In the genomic region with DNA sequence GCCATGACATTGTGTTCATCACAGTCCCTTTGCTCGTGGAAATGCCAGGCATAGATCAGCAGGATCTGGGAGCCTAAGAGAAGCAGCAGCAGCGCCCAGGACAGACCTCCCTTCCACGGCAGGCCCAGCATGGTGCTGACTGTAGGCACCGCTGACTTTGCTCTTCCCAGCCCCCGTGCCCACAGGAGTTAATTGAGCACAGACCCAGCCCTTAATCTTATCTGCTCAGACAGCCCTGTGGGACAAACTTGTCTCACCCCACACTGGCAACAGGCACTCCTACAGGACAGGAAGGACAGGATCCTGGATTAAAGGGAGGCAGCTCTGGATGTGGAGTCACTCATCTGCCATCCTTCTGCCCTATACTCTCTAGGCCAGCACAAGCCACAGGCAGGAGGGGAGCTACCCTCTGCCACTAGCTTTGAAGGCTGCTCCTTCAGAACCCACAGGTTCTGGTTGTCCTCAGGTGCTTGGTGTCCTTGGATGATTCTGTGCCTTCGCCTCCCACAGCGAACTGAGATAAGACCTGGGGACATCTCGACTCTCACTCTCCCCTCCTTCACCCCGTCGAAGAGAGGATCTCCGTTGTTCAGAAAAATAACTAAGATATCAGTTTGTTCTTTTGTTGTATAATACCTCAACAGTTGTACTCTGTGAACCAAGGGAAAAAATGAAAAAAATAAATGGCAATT, we compare ENCODE assay signal across 1 cellular context.
TF ChIP-seq lines count a peak whose summit lies in the region.

A gene with protein sequence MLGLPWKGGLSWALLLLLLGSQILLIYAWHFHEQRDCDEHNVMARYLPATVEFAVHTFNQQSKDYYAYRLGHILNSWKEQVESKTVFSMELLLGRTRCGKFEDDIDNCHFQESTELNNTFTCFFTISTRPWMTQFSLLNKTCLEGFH (minus strand): TSS at position 165 of the 692 bp plus-strand sequence. CDS start 34 bp downstream, at position 131.

TF ChIP-seq in IMR-90, 13 proteins besides CTCF, POLR2A, EP300 and RAD21:
- TF ChIP-seq, protein P1, sequence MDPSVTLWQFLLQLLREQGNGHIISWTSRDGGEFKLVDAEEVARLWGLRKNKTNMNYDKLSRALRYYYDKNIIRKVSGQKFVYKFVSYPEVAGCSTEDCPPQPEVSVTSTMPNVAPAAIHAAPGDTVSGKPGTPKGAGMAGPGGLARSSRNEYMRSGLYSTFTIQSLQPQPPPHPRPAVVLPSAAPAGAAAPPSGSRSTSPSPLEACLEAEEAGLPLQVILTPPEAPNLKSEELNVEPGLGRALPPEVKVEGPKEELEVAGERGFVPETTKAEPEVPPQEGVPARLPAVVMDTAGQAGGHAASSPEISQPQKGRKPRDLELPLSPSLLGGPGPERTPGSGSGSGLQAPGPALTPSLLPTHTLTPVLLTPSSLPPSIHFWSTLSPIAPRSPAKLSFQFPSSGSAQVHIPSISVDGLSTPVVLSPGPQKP (IDR thresholded peaks at IDR 0.05; ENCODE audit: borderline replicate concordance, low read depth, low read length), result no peak
- TF ChIP-seq SMC3 (IDR thresholded peaks at IDR 0.05; ENCODE audit: low read depth, low read length) (no peak), FOS (IDR thresholded peaks at IDR 0.05; ENCODE audit: low read depth, low read length) (no peak), MAFK (IDR thresholded peaks at IDR 0.05; ENCODE audit: low read depth, low read length) (no peak), MAZ (IDR thresholded peaks at IDR 0.05; ENCODE audit: borderline replicate concordance, low read depth, low read length) (no peak), CEBPB (IDR thresholded peaks at IDR 0.05; ENCODE audit: low read depth, low read length) (no peak), CHD1 (IDR thresholded peaks at IDR 0.05; ENCODE audit: low read depth, low read length) (no peak), RCOR1 (IDR thresholded peaks at IDR 0.05; ENCODE audit: insufficient replicate concordance, low read length) (no peak), BHLHE40 (IDR thresholded peaks at IDR 0.05; ENCODE audit: low read depth, low read length) (no peak), MXI1 (IDR thresholded peaks at IDR 0.05; ENCODE audit: borderline replicate concordance, low read depth, low read length) (no peak)
- TF ChIP-seq, protein P2, sequence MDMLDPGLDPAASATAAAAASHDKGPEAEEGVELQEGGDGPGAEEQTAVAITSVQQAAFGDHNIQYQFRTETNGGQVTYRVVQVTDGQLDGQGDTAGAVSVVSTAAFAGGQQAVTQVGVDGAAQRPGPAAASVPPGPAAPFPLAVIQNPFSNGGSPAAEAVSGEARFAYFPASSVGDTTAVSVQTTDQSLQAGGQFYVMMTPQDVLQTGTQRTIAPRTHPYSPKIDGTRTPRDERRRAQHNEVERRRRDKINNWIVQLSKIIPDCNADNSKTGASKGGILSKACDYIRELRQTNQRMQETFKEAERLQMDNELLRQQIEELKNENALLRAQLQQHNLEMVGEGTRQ (IDR thresholded peaks at IDR 0.05; ENCODE audit: low read depth, low read length), result no peak
